Comparison of ENCODE assay signal across 8 cellular contexts in genomic region chr16:68092275-68092674, GRCh38. TPM values are rescaled to one million over a fixed set of nuclear protein-coding genes. Genes with fewer than 3 reads are reported as not detected.
DNase-seq lines count a peak whose midpoint lies in the region; ATAC-seq and TF ChIP-seq lines count a peak whose summit lies in the region.
"Not testable (repeated sequence)": the region's sequence is repeated elsewhere in the genome, so short reads cannot be mapped to it uniquely, and the experiment has no call there.

No MANE protein-coding gene starts in this region.

- not testable (repeated sequence) for DNase-seq in GM23248; SK-N-SH; activated T-cell treated with anti-CD3 and anti-CD28 coated beads, Interleukin-2, amount 50 U/mL, for 72 hours; activated naive CD8-positive, alpha-beta T cell treated with anti-CD3 and anti-CD28 coated beads, Interleukin-2, amount 50 U/mL, for 24 hours; epithelial cell of prostate (ENCODE audit: low read depth, low spot score); memory B cell (ENCODE audit: low spot score in 2 of 2); nephron progenitor cell; stimulated activated naive CD8-positive, alpha-beta T cell treated with anti-CD3 and anti-CD28 coated beads, Interleukin-15, amount 100 ng/mL, for 72 hours

- CTCF ChIA-PET in SK-N-SH (lab: Yijun Ruan, JAX): interaction anchor here (1.4 to 5.4 kb wide), 6 partner anchors 12 to 237 kb away, joined by 3 to 98 read pairs (median 8); partner anchors contain the start of gene ESRP2

- H3K4me1 ChIP-seq in GM23248 (ENCODE audit: insufficient read depth): peaks cover 34% of the 10 kb centered on the region
- H3K4me1 ChIP-seq in SK-N-SH (ENCODE audit: control insufficient read depth in 1 of 2, insufficient read depth in 2 of 2, low read depth in 1 of 2, low read length in 1 of 2): peaks cover 11 to 38% of the 10 kb centered on the region in 2 experiments

- H3F3A ChIP-seq in GM23248 (ENCODE audit: insufficient read depth): peaks cover 27% of the 10 kb centered on the region; the same call in 1 of the 2 replicates
- peaks cover 19% of the 10 kb centered on the region for H3F3A ChIP-seq in SK-N-SH (replicated peaks; ENCODE audit: insufficient read depth)

- H4K20me1 ChIP-seq in GM23248 (ENCODE audit: insufficient read depth); SK-N-SH (ENCODE audit: insufficient read depth): not testable (repeated sequence)

- not testable (repeated sequence) for TF ChIP-seq CTCF in SK-N-SH (IDR thresholded peaks at IDR 0.05); nephron progenitor cell (IDR thresholded peaks at IDR 0.05)

- peak overlapping the region; percentile 31 to 92 for H3K4me3 Mint-ChIP-seq in activated T-cell treated with anti-CD3 and anti-CD28 coated beads, Interleukin-2, amount 50 U/mL, for 72 hours
- not testable (repeated sequence) for H3K4me3 Mint-ChIP-seq in activated naive CD8-positive, alpha-beta T cell treated with anti-CD3 and anti-CD28 coated beads, Interleukin-2, amount 50 U/mL, for 24 hours; nephron progenitor cell
- H3K4me3 Mint-ChIP-seq in memory B cell: peak overlapping the region; percentile 60
- peak overlapping the region in 1 of 2 donors; percentile 9 for H3K4me3 Mint-ChIP-seq in stimulated activated naive CD8-positive, alpha-beta T cell treated with anti-CD3 and anti-CD28 coated beads, Interleukin-15, amount 100 ng/mL, for 72 hours

- in situ Hi-C loops in GM23248 (cut with MboI): not testable (repeated sequence)

- not testable (repeated sequence) for H2AFZ ChIP-seq in GM23248; SK-N-SH (ENCODE audit: low read depth)

- H3K9me2 ChIP-seq in GM23248 (ENCODE audit: insufficient read depth); SK-N-SH: not testable (repeated sequence)

- not testable (repeated sequence) for H3K9me3 Mint-ChIP-seq in activated T-cell treated with anti-CD3 and anti-CD28 coated beads, Interleukin-2, amount 50 U/mL, for 72 hours; activated naive CD8-positive, alpha-beta T cell treated with anti-CD3 and anti-CD28 coated beads, Interleukin-2, amount 50 U/mL, for 24 hours; memory B cell; nephron progenitor cell; stimulated activated naive CD8-positive, alpha-beta T cell treated with anti-CD3 and anti-CD28 coated beads, Interleukin-15, amount 100 ng/mL, for 72 hours

- not testable (repeated sequence) for H3K36me3 ChIP-seq in GM23248 (ENCODE audit: low read depth); SK-N-SH (replicated peaks in 1 of 2; ENCODE audit: control insufficient read depth in 1 of 2, insufficient read depth in 2 of 2, low read length in 1 of 2)

- H3K79me2 ChIP-seq in GM23248 (ENCODE audit: insufficient read depth) (peaks cover 100% of the 10 kb centered on the region), SK-N-SH (ENCODE audit: insufficient read depth) (peaks cover 99% of the 10 kb centered on the region)

- not testable (repeated sequence) for H3K36me3 Mint-ChIP-seq in activated T-cell treated with anti-CD3 and anti-CD28 coated beads, Interleukin-2, amount 50 U/mL, for 72 hours (ENCODE audit: insufficient read depth in 2 of 2); activated naive CD8-positive, alpha-beta T cell treated with anti-CD3 and anti-CD28 coated beads, Interleukin-2, amount 50 U/mL, for 24 hours (ENCODE audit: low read depth); memory B cell; nephron progenitor cell (ENCODE audit: low read depth)

- POLR2A ChIA-PET in SK-N-SH (lab: Yijun Ruan, JAX): not testable (repeated sequence)

- H3K27ac ChIP-seq in GM23248 (peak overlapping the region; percentile 16; the same call in 1 of the 2 replicates), SK-N-SH (ENCODE audit: low read depth in 2 of 2, low read length in 1 of 2) (peak overlapping the region in 1 of 2 experiments; percentile 44; a peak in 2 of 4 replicates), epithelial cell of prostate (peak overlapping the region; percentile 86)

- not testable (repeated sequence) for H3K9me3 ChIP-seq in GM23248 (ENCODE audit: low read depth); SK-N-SH

- TF ChIP-seq RAD21 in SK-N-SH (IDR thresholded peaks at IDR 0.05; ENCODE audit: low read length): not testable (repeated sequence)

- H3K4me3 ChIP-seq in GM23248; SK-N-SH (ENCODE audit: low read depth in 2 of 2, low read length in 1 of 2): not testable (repeated sequence)

- H3K27ac Mint-ChIP-seq in activated T-cell treated with anti-CD3 and anti-CD28 coated beads, Interleukin-2, amount 50 U/mL, for 72 hours; memory B cell: not testable (repeated sequence)
- H3K27ac Mint-ChIP-seq in activated naive CD8-positive, alpha-beta T cell treated with anti-CD3 and anti-CD28 coated beads, Interleukin-2, amount 50 U/mL, for 24 hours: peak overlapping the region; percentile 93
- peak overlapping the region; percentile 70 for H3K27ac Mint-ChIP-seq in nephron progenitor cell
- H3K27ac Mint-ChIP-seq in stimulated activated naive CD8-positive, alpha-beta T cell treated with anti-CD3 and anti-CD28 coated beads, Interleukin-15, amount 100 ng/mL, for 72 hours: peak overlapping the region; percentile 62 to 81

- TF ChIP-seq EP300 in SK-N-SH (IDR thresholded peaks at IDR 0.05; ENCODE audit: borderline replicate concordance in 1 of 2, low read depth in 1 of 2, low read length in 1 of 2): not testable (repeated sequence)

- H3K27me3 ChIP-seq in GM23248 (replicated peaks; ENCODE audit: insufficient read depth); SK-N-SH (ENCODE audit: insufficient read depth): not testable (repeated sequence)

- ATAC-seq in activated T-cell treated with anti-CD3 and anti-CD28 coated beads, Interleukin-2, amount 50 U/mL, for 72 hours (replicated peaks in 1 of 2); activated naive CD8-positive, alpha-beta T cell treated with anti-CD3 and anti-CD28 coated beads, Interleukin-2, amount 50 U/mL, for 24 hours; memory B cell (ENCODE audit: low read depth); stimulated activated naive CD8-positive, alpha-beta T cell treated with anti-CD3 and anti-CD28 coated beads, Interleukin-15, amount 100 ng/mL, for 72 hours: not testable (repeated sequence)

- not testable (repeated sequence) for H3K27me3 Mint-ChIP-seq in activated T-cell treated with anti-CD3 and anti-CD28 coated beads, Interleukin-2, amount 50 U/mL, for 72 hours (ENCODE audit: low read depth); activated naive CD8-positive, alpha-beta T cell treated with anti-CD3 and anti-CD28 coated beads, Interleukin-2, amount 50 U/mL, for 24 hours; memory B cell; nephron progenitor cell (ENCODE audit: low read depth, poor library complexity); stimulated activated naive CD8-positive, alpha-beta T cell treated with anti-CD3 and anti-CD28 coated beads, Interleukin-15, amount 100 ng/mL, for 72 hours

- 93% methylated on average over 10 of the region's 10 CpGs for WGBS in GM23248 (ENCODE audit: low coverage in 1 of 2, low lambda C conversion rate in 2 of 2, missing lambda C conversion rate in 2 of 2), 2 experiments
- 94% methylated on average over 10 of the region's 10 CpGs for WGBS in SK-N-SH (ENCODE audit: low lambda C conversion rate)

- peaks cover 91% of the 10 kb centered on the region for H3K4me1 Mint-ChIP-seq in activated T-cell treated with anti-CD3 and anti-CD28 coated beads, Interleukin-2, amount 50 U/mL, for 72 hours (ENCODE audit: low read depth)
- H3K4me1 Mint-ChIP-seq in activated naive CD8-positive, alpha-beta T cell treated with anti-CD3 and anti-CD28 coated beads, Interleukin-2, amount 50 U/mL, for 24 hours: peaks cover 86% of the 10 kb centered on the region
- H3K4me1 Mint-ChIP-seq in memory B cell (peaks cover 52% of the 10 kb centered on the region), nephron progenitor cell (peaks cover 63% of the 10 kb centered on the region)
- peaks cover 82% of the 10 kb centered on the region for H3K4me1 Mint-ChIP-seq in stimulated activated naive CD8-positive, alpha-beta T cell treated with anti-CD3 and anti-CD28 coated beads, Interleukin-15, amount 100 ng/mL, for 72 hours

- H3K9ac ChIP-seq in GM23248, SK-N-SH: not testable (repeated sequence)

- not testable (repeated sequence) for H3K4me2 ChIP-seq in GM23248 (ENCODE audit: unreplicated experiment)
- peak overlapping the region; percentile 21; the same call in 1 of the 2 replicates for H3K4me2 ChIP-seq in SK-N-SH

RNA-seq across cellular contexts. Expression of gene NFATC3, which starts 7.1 kb away (rescaled TPM):
- 14.2 and 17.5 TPM in 2 replicates for total RNA-seq in GM23248 (2014; rRNA removed; shearing (Covaris generic))
- 10.2 and 12.3 TPM in 2 replicates for polyA plus RNA-seq in GM23248 (2016; fragmentation: Nextera tagmentation; extraction: Ambion mirVana)
- polyA plus RNA-seq in SK-N-SH (2012; rRNA removed): 5.7 and 7.8 TPM in 2 replicates
- 7.1 and 7.9 TPM in 2 replicates for polyA plus RNA-seq in SK-N-SH (2012; cell fraction: cytosol; rRNA removed)
- 5.9 and 9.0 TPM in 2 replicates for polyA plus RNA-seq in SK-N-SH (2012; cell fraction: nucleus; rRNA removed)
- total RNA-seq in activated T-cell treated with anti-CD3 and anti-CD28 coated beads, Interleukin-2, amount 50 U/mL, for 72 hours: 10 to 100 TPM; 79.7 to 82.5 TPM
